In genomic region chr22:36221799-36222751, GRCh38 we compare ENCODE assay signal across 9 cellular contexts. TPM values are rescaled to one million over a fixed set of nuclear protein-coding genes. Genes with fewer than 3 reads are reported as not detected.
A peak's percentile ranks its signal among the peaks of the same experiment; 100 is the strongest.
DNase-seq lines count a peak whose midpoint lies in the region; ATAC-seq, FAIRE-seq and TF ChIP-seq lines count a peak whose summit lies in the region.
"Had no signal": no experiment of that assay in that cellular context is flagged by ENCODE, and none has a peak within 500 bp of the region (broad histone marks: within the 10 kb centered on the region; RNA-seq: fewer than 3 reads in every experiment).

No MANE protein-coding gene starts in this region.

- FAIRE-seq in H1 (lab: Jason Lieb, UNC), result peak; percentile 83

- H3K79me1 ChIP-seq in H1 (ENCODE audit: low read depth, low read length), result no peaks in the 10 kb centered on the region

- no peak overlapping the region for H3K14ac ChIP-seq in H1 (ENCODE audit: insufficient read length)

- no peak overlapping the region for H2BK15ac ChIP-seq in H1 (ENCODE audit: low read length)

- no peak overlapping the region for H3K4me3 Mint-ChIP-seq in activated CD4-positive, alpha-beta T cell treated with anti-CD3 and anti-CD28 coated beads, Interleukin-2, amount 10 ng/mL, durations not matched to agents 7 days and 5 days
- H3K4me3 Mint-ChIP-seq in natural killer cell, result peak overlapping the region; percentile 29

- TF ChIP-seq POLR2A in H1 (IDR thresholded peaks at IDR 0.05; ENCODE audit: control extremely low read depth in 1 of 2, low read depth in 2 of 2, low read length in 2 of 2), result no peak

- H3K4me2 ChIP-seq in MM.1S (ENCODE audit: low read depth, low read length) (peak overlapping the region; percentile 6; the same call in 1 of the 2 replicates), H1 (ENCODE audit: insufficient read depth in 1 of 2, low read depth in 2 of 2, low read length in 2 of 2) (no peak overlapping the region)

- H3K18ac ChIP-seq in H1 (ENCODE audit: extremely low read depth, low read length), result no peak overlapping the region

- POLR2A ChIA-PET in activated CD4-positive, alpha-beta T cell treated with anti-CD3 and anti-CD28 coated beads, Interleukin-2, amount 10 ng/mL, durations not matched to agents 7 days and 5 days (lab: Charles Lee), result no interaction called here
- POLR2A ChIA-PET in H1 (lab: Charles Lee; ENCODE audit: partially characterized antibody), result no interaction called here

- peaks cover 21% of the 10 kb centered on the region for H3K27me3 Mint-ChIP-seq in activated CD4-positive, alpha-beta T cell treated with anti-CD3 and anti-CD28 coated beads, Interleukin-2, amount 10 ng/mL, durations not matched to agents 7 days and 5 days
- peaks cover 2 to 24% of the 10 kb centered on the region in 2 donors for H3K27me3 Mint-ChIP-seq in natural killer cell (ENCODE audit: low read depth in 2 of 2)

- peak; percentile 72 to 76 for TF ChIP-seq RAD21 in H1 (IDR thresholded peaks at IDR 0.05 in 1 of 2, conservative IDR thresholded peaks at IDR 0.05 in 1 of 2; ENCODE audit: low read depth in 2 of 2, low read length in 2 of 2)

- H4K8ac ChIP-seq in H1 (ENCODE audit: extremely low read depth, insufficient read depth, low read length), result no peak overlapping the region

- H4K20me1 ChIP-seq in MM.1S (ENCODE audit: insufficient read depth, low read length), result no peaks in the 10 kb centered on the region
- H4K20me1 ChIP-seq in H1 (replicated peaks in 1 of 2; ENCODE audit: control insufficient read depth in 1 of 2, insufficient read depth in 2 of 2, low read length in 2 of 2), result no peaks in the 10 kb centered on the region
- H4K20me1 ChIP-seq: BLaER1 treated with 17β-estradiol and CSF1 and Interleukin-3, amounts not matched to agents 10 nM and 100 nM had no signal

- no peak overlapping the region for H3K4me3 ChIP-seq in MM.1S (ENCODE audit: low read length)
- no peak overlapping the region for H3K4me3 ChIP-seq in H1 (ENCODE audit: extremely low read depth in 1 of 4, insufficient read depth in 2 of 4, low read depth in 3 of 4, low read length in 4 of 4)
- H3K4me3 ChIP-seq: BLaER1 treated with 17β-estradiol and CSF1 and Interleukin-3, amounts not matched to agents 10 nM and 100 nM had no signal

- DNase-seq in NCI-H1092 treated with DMSO at 0.1 percent for 48 hours (lab: John Stamatoyannopoulos, UW) (peak; percentile 32), NCI-H1092 (lab: John Stamatoyannopoulos, UW) (no peak), MM.1S (peak; percentile 63), H1 (ENCODE audit: low read depth in 1 of 2, low spot score in 2 of 2) (peak; percentile 15 to 62), natural killer cell (no peak), GOT3 (lab: John Stamatoyannopoulos, UW) (no peak)
- peak; percentile 58 for DNase-seq in activated CD4-positive, alpha-beta T cell treated with anti-CD3 and anti-CD28 coated beads, Interleukin-2, amount 10 ng/mL, durations not matched to agents 7 days and 5 days

- no peak for TF ChIP-seq EP300 in H1 (IDR thresholded peaks at IDR 0.05; ENCODE audit: borderline replicate concordance in 1 of 2, low read depth in 2 of 2, low read length in 2 of 2)

- H3K27ac ChIP-seq in MM.1S (ENCODE audit: low read length) (no peak overlapping the region), H1 (ENCODE audit: low read depth, low read length) (no peak overlapping the region)
- H3K27ac ChIP-seq: BLaER1 treated with 17β-estradiol and CSF1 and Interleukin-3, amounts not matched to agents 10 nM and 100 nM had no signal

- H3K9me3 ChIP-seq in MM.1S (replicated peaks; ENCODE audit: insufficient read depth, low read length) (no peaks in the 10 kb centered on the region), H1 (ENCODE audit: insufficient read depth in 2 of 2, low read depth in 1 of 2, low read length in 1 of 2) (no peaks in the 10 kb centered on the region)
- H3K9me3 ChIP-seq: BLaER1 treated with 17β-estradiol and CSF1 and Interleukin-3, amounts not matched to agents 10 nM and 100 nM had no signal

- no peak overlapping the region for H3K9ac ChIP-seq in MM.1S (ENCODE audit: low read length)
- no peak overlapping the region for H3K9ac ChIP-seq in H1 (replicated peaks in 1 of 4; ENCODE audit: extremely low read depth in 1 of 4, low read depth in 3 of 4, low read length in 3 of 4)
- H3K9ac ChIP-seq: BLaER1 treated with 17β-estradiol and CSF1 and Interleukin-3, amounts not matched to agents 10 nM and 100 nM had no signal

- no peak overlapping the region for H2BK12ac ChIP-seq in H1 (ENCODE audit: low read depth, low read length)

- H3K23ac ChIP-seq in H1 (ENCODE audit: insufficient read length), result no peak overlapping the region

- peaks cover 7% of the 10 kb centered on the region for H3K4me1 Mint-ChIP-seq in activated CD4-positive, alpha-beta T cell treated with anti-CD3 and anti-CD28 coated beads, Interleukin-2, amount 10 ng/mL, durations not matched to agents 7 days and 5 days
- H3K4me1 Mint-ChIP-seq in natural killer cell, result peaks cover 5 to 6% of the 10 kb centered on the region in 2 donors

- H3K79me2 ChIP-seq in MM.1S (ENCODE audit: low read length) (no peaks in the 10 kb centered on the region), H1 (ENCODE audit: control insufficient read depth in 1 of 2, insufficient read depth in 2 of 2, low read length in 2 of 2) (no peaks in the 10 kb centered on the region)

- H2AFZ ChIP-seq in MM.1S (ENCODE audit: low read length), result no peak overlapping the region
- no peak overlapping the region for H2AFZ ChIP-seq in H1 (ENCODE audit: low read length)

- H3K56ac ChIP-seq in H1 (replicated peaks; ENCODE audit: insufficient read length, low read depth, low read length), result no peak overlapping the region

- H3K9me3 Mint-ChIP-seq in activated CD4-positive, alpha-beta T cell treated with anti-CD3 and anti-CD28 coated beads, Interleukin-2, amount 10 ng/mL, durations not matched to agents 7 days and 5 days, result no peaks in the 10 kb centered on the region
- H3K9me3 Mint-ChIP-seq in natural killer cell, result no peaks in the 10 kb centered on the region

- H2BK120ac ChIP-seq in H1 (replicated peaks; ENCODE audit: low read depth, low read length), result no peak overlapping the region

- H3K36me3 Mint-ChIP-seq in activated CD4-positive, alpha-beta T cell treated with anti-CD3 and anti-CD28 coated beads, Interleukin-2, amount 10 ng/mL, durations not matched to agents 7 days and 5 days (ENCODE audit: low read depth), result peaks cover 4% of the 10 kb centered on the region
- no peaks in the 10 kb centered on the region for H3K36me3 Mint-ChIP-seq in natural killer cell

- CTCF ChIA-PET in activated CD4-positive, alpha-beta T cell treated with anti-CD3 and anti-CD28 coated beads, Interleukin-2, amount 10 ng/mL, durations not matched to agents 7 days and 5 days (lab: Charles Lee), result interaction anchor here (1.2 to 1.8 kb wide), 3 partner anchors 11 to 17 kb away, joined by 3 to 6 read pairs (median 3); partner anchors contain the start of gene APOL2
- CTCF ChIA-PET in H1 (lab: Charles Lee; ENCODE audit: partially characterized antibody), result interaction anchor here (0.7 to 4.1 kb wide), 12 partner anchors 11 to 672 kb away, joined by 3 to 24 read pairs (median 4); partner anchors contain the start of genes APOL2 and APOL4

- no peaks in the 10 kb centered on the region for H3K4me1 ChIP-seq in MM.1S (ENCODE audit: low read length)
- peaks cover 0 to 3% (median 0%) of the 10 kb centered on the region in 4 experiments; a peak in 1 of 7 replicates for H3K4me1 ChIP-seq in H1 (replicated peaks in 1 of 4; ENCODE audit: control insufficient read depth in 3 of 4, insufficient read depth in 4 of 4, low read length in 3 of 4)

- no peaks in the 10 kb centered on the region for H3K9me2 ChIP-seq in MM.1S (replicated peaks; ENCODE audit: insufficient read depth, low read length)

- no peak overlapping the region for H4K5ac ChIP-seq in H1 (ENCODE audit: insufficient read length, low read depth, low read length)

- no peak overlapping the region for H4K91ac ChIP-seq in H1 (replicated peaks; ENCODE audit: insufficient read length, low read length)

- H3K36me3 ChIP-seq in MM.1S (replicated peaks; ENCODE audit: insufficient read depth, low read length), result no peaks in the 10 kb centered on the region
- H3K36me3 ChIP-seq in H1 (ENCODE audit: control insufficient read depth in 2 of 4, insufficient read depth in 4 of 4, low read length in 3 of 4), result no peaks in the 10 kb centered on the region

- H3K27ac Mint-ChIP-seq in activated CD4-positive, alpha-beta T cell treated with anti-CD3 and anti-CD28 coated beads, Interleukin-2, amount 10 ng/mL, durations not matched to agents 7 days and 5 days, result peak overlapping the region; percentile 50
- peak overlapping the region in 1 of 2 donors; percentile 48 for H3K27ac Mint-ChIP-seq in natural killer cell

- TF ChIP-seq CTCF in MM.1S (IDR thresholded peaks at IDR 0.05; ENCODE audit: low read length), result peak; percentile 85
- TF ChIP-seq CTCF in H1 (IDR thresholded peaks at IDR 0.05; ENCODE audit: control extremely low read depth in 1 of 3, insufficient read depth in 1 of 3, low read depth in 1 of 3, low read length in 3 of 3), result peak; percentile 81 to 84 (median 82)
- TF ChIP-seq CTCF in natural killer cell (IDR thresholded peaks at IDR 0.05), result peak; percentile 56

- H3K27me3 ChIP-seq in MM.1S (replicated peaks; ENCODE audit: insufficient read depth, low read length), result no peaks in the 10 kb centered on the region
- H3K27me3 ChIP-seq in H1 (replicated peaks in 1 of 4; ENCODE audit: control insufficient read depth in 3 of 4, extremely low read depth in 1 of 4, insufficient read depth in 3 of 4, low read length in 3 of 4), result peaks cover 0 to 2% (median 0%) of the 10 kb centered on the region in 4 experiments; a peak in 1 of 7 replicates
- H3K27me3 ChIP-seq: BLaER1 treated with 17β-estradiol and CSF1 and Interleukin-3, amounts not matched to agents 10 nM and 100 nM had no signal

- H2AK5ac ChIP-seq in H1 (ENCODE audit: low read depth, low read length), result no peak overlapping the region

- no peaks in the 10 kb centered on the region for H3K23me2 ChIP-seq in H1 (ENCODE audit: low read depth, low read length)

- H2BK5ac ChIP-seq in H1 (ENCODE audit: low read depth, low read length), result no peak overlapping the region

- peaks cover 10% of the 10 kb centered on the region; the same call in 1 of the 2 replicates for H3F3A ChIP-seq in MM.1S (ENCODE audit: insufficient read depth, low read length)

- no peak overlapping the region for H3K4ac ChIP-seq in H1 (replicated peaks; ENCODE audit: insufficient read length, low read depth, low read length)

- WGBS in H1 (ENCODE audit: extremely low coverage in 1 of 2, insufficient coverage in 1 of 2, insufficient read length in 1 of 2, insufficient replicate concordance in 2 of 2, low coverage in 1 of 2, low lambda C conversion rate in 2 of 2, missing lambda C conversion rate in 1 of 2), 2 experiments, result 19% methylated on average over 7 of the region's 7 CpGs; no CpG with 5 or more reads in 1 of the 2 experiments

- ATAC-seq in natural killer cell (peak; percentile 75 to 95 (median 83)), HG02840 (IDR thresholded peaks at IDR 0.05; ENCODE audit: low FRiP score, unreplicated experiment) (no peak)

- intact Hi-C loops in natural killer cell (cut with micrococcal nuclease), result no loop called here

- no peak overlapping the region for H2BK20ac ChIP-seq in H1 (ENCODE audit: low read length)

RNA-seq across cellular contexts. Expression of gene APOL2, which starts 17.3 kb away (rescaled TPM):
- 10 to 100 TPM; 77.0 to 85.4 TPM for total RNA-seq in activated CD4-positive, alpha-beta T cell treated with anti-CD3 and anti-CD28 coated beads, Interleukin-2, amount 10 ng/mL, durations not matched to agents 7 days and 5 days
- total RNA-seq in H1 (2021; fragmentation: NEBNext Ultra II Directional; extraction: Animal tissue kit (Norgen Biotek cat#: 25700)), result 11.0 and 12.0 TPM in 2 replicates
- polyA plus RNA-seq in H1 (2011; rRNA removed), result 7.8 and 8.1 TPM in 2 replicates
- polyA plus RNA-seq in H1 (2011; cell fraction: cytosol; rRNA removed), result 10.3 TPM
- polyA plus RNA-seq in H1 (2011; cell fraction: nucleus; rRNA removed), result 14.1 TPM
- polyA plus RNA-seq in H1 (2012, experiment 1 of 2), result 13.9 to 18.7 TPM (median 16.3 TPM) in 4 replicates
- polyA plus RNA-seq in H1 (2012, experiment 2 of 2), result 3.6 TPM
- polyA plus RNA-seq in H1 (2013, experiment 1 of 2), result 5.3 TPM
- 4.5 TPM for polyA plus RNA-seq in H1 (2013, experiment 2 of 2)
- 16.0 and 25.7 TPM in 2 replicates for polyA minus RNA-seq in H1 (2011; rRNA and poly(A)+ RNA removed)
- 7.4 TPM for polyA minus RNA-seq in H1 (2011; cell fraction: cytosol; rRNA and poly(A)+ RNA removed)
- polyA minus RNA-seq in H1 (2011; cell fraction: nucleus; rRNA and poly(A)+ RNA removed), result 8.8 TPM
- 100 to 1,000 TPM in 1 of 3 donors, 10 to 100 TPM in 2; 51.7 to 112 (median 67.2) TPM for total RNA-seq in natural killer cell

RNA-seq across cellular contexts. Expression of gene APOL4, which starts 20.5 kb away (rescaled TPM):
- total RNA-seq in activated CD4-positive, alpha-beta T cell treated with anti-CD3 and anti-CD28 coated beads, Interleukin-2, amount 10 ng/mL, durations not matched to agents 7 days and 5 days, result under 1 TPM; 0.54 to 0.57 TPM
- not detected in 2 replicates for total RNA-seq in H1 (2021; fragmentation: NEBNext Ultra II Directional; extraction: Animal tissue kit (Norgen Biotek cat#: 25700))
- 0.02 TPM in 1 of 2 replicates, not detected in the other for polyA plus RNA-seq in H1 (2011; rRNA removed)
- polyA plus RNA-seq in H1 (2011; cell fraction: cytosol; rRNA removed), result not detected
- not detected for polyA plus RNA-seq in H1 (2011; cell fraction: nucleus; rRNA removed)
- not detected in 4 replicates for polyA plus RNA-seq in H1 (2012, experiment 1 of 2)
- polyA plus RNA-seq in H1 (2012, experiment 2 of 2), result 0.08 TPM
- not detected for polyA plus RNA-seq in H1 (2013, experiment 1 of 2)
- polyA plus RNA-seq in H1 (2013, experiment 2 of 2), result 0.02 TPM
- 0.66 TPM in 1 of 2 replicates, not detected in the other for polyA minus RNA-seq in H1 (2011; rRNA and poly(A)+ RNA removed)
- polyA minus RNA-seq in H1 (2011; cell fraction: cytosol; rRNA and poly(A)+ RNA removed), result not detected
- not detected for polyA minus RNA-seq in H1 (2011; cell fraction: nucleus; rRNA and poly(A)+ RNA removed)
- total RNA-seq in natural killer cell, result under 1 TPM in 1 of 3 donors, not detected in 2; 0.70 TPM

RNA-seq across cellular contexts. Expression of gene APOL1, which starts 30.9 kb away (rescaled TPM):
- 10 to 100 TPM; 50.9 to 60.0 TPM for total RNA-seq in activated CD4-positive, alpha-beta T cell treated with anti-CD3 and anti-CD28 coated beads, Interleukin-2, amount 10 ng/mL, durations not matched to agents 7 days and 5 days
- not detected in 2 replicates for total RNA-seq in H1 (2021; fragmentation: NEBNext Ultra II Directional; extraction: Animal tissue kit (Norgen Biotek cat#: 25700))
- polyA plus RNA-seq in H1 (2011; rRNA removed), result not detected in 2 replicates
- 0.05 TPM for polyA plus RNA-seq in H1 (2011; cell fraction: cytosol; rRNA removed)
- polyA plus RNA-seq in H1 (2011; cell fraction: nucleus; rRNA removed), result not detected
- not detected in 4 replicates for polyA plus RNA-seq in H1 (2012, experiment 1 of 2)
- not detected for polyA plus RNA-seq in H1 (2012, experiment 2 of 2)
- not detected for polyA plus RNA-seq in H1 (2013, experiment 1 of 2)
- not detected for polyA plus RNA-seq in H1 (2013, experiment 2 of 2)
- polyA minus RNA-seq in H1 (2011; rRNA and poly(A)+ RNA removed), result not detected in 2 replicates
- not detected for polyA minus RNA-seq in H1 (2011; cell fraction: cytosol; rRNA and poly(A)+ RNA removed)
- polyA minus RNA-seq in H1 (2011; cell fraction: nucleus; rRNA and poly(A)+ RNA removed), result not detected
- total RNA-seq in natural killer cell, result 10 to 100 TPM; 39.5 to 51.2 (median 49.6) TPM

Comparison
In these comparisons a context has a peak if more than half of its experiments do, and no peak if none do; other contexts are left out.
1. DNase-seq: peak in NCI-H1092 treated with DMSO at 0.1 percent for 48 hours (single experiment), MM.1S (single experiment), activated CD4-positive, alpha-beta T cell treated with anti-CD3 and anti-CD28 coated beads, Interleukin-2, amount 10 ng/mL, durations not matched to agents 7 days and 5 days (single experiment) and H1 (2 of 2); none in NCI-H1092 (single experiment), natural killer cell (single experiment) and GOT3 (single experiment).
2. RNA of gene APOL1, which starts 30.9 kb away (total RNA-seq): 50.9 to 60.0 TPM in activated CD4-positive, alpha-beta T cell treated with anti-CD3 and anti-CD28 coated beads, Interleukin-2, amount 10 ng/mL, durations not matched to agents 7 days and 5 days and 39.5 to 51.2 TPM in natural killer cell; not detected in H1; every median in the first group is over 10 times any median in the second.
3. Peak in every context shown above with its lines, with median percentiles within 50 percentile points of each other: CTCF ChIP-seq.